Comparison of ENCODE assay signal across 8 cellular contexts in the genomic region with DNA sequence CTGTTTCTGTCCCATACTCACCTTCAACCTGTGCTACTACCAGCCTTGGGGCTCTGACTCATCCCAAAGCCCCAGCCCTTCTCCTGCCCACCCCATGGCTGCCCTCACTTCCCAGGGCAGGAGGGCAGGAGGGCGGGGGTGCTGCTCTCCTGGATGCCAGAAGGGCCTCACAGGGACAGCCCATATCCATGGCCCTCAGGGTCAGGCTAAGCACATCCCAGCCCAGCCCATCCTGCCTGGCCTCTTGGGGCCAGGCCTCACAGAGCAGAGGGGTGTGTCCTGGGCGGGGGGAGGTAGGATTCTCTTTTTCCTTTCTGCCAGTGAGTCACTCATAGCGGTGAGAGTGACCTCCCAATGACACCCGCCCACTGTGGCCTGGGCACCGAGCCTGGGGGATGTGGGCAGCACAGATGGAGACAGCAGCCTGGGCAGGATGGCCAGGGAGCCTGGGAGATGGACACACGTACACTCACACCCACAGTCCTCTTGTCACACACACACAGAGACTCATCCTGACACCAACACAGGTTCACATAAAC. TPM values are rescaled to one million over a fixed set of nuclear protein-coding genes. Genes with fewer than 3 reads are reported as not detected.
DNase-seq lines count a peak whose midpoint lies in the region; ATAC-seq and TF ChIP-seq lines count a peak whose summit lies in the region.

No MANE protein-coding gene starts in this region.

- peaks cover 72% of the 10 kb centered on the region for H3K4me1 Mint-ChIP-seq in activated CD4-positive, alpha-beta T cell treated with anti-CD3 and anti-CD28 coated beads, Interleukin-2, amount 10 ng/mL, durations not matched to agents 7 days and 5 days
- H3K4me1 Mint-ChIP-seq in activated T-helper 1 cell treated with anti-CD3 and anti-CD28 coated beads, Interleukin-12 subunit alpha, Interleukin-12 subunit beta, Interleukin-2, Interleukin-4 antibody, amounts not matched to agents 30 ng/mL and 10 ng/mL and 1 ng/mL, durations not matched to agents 14 hours and 24 hours and 36 hours (ENCODE audit: low read depth), result peaks cover 68% of the 10 kb centered on the region

- CTCF ChIA-PET in activated CD4-positive, alpha-beta T cell treated with anti-CD3 and anti-CD28 coated beads, Interleukin-2, amount 10 ng/mL, durations not matched to agents 7 days and 5 days (lab: Charles Lee), result interaction anchor here (1.0 to 1.7 kb wide), 6 partner anchors 10 to 54 kb away, joined by 3 to 6 read pairs (median 4); no protein-coding TSS in a partner anchor

- no peak for DNase-seq in activated CD4-positive, alpha-beta T cell treated with anti-CD3 and anti-CD28 coated beads, Interleukin-2, amount 10 ng/mL, durations not matched to agents 7 days and 5 days
- DNase-seq in activated CD4-positive, alpha-beta T cell treated with anti-CD3 and anti-CD28 coated beads for 4 hours, result no peak
- DNase-seq in activated T-helper 1 cell treated with anti-CD3 and anti-CD28 coated beads, Interleukin-12 subunit alpha, Interleukin-12 subunit beta, Interleukin-2, Interleukin-4 antibody, amounts not matched to agents 30 ng/mL and 10 ng/mL and 1 ng/mL, durations not matched to agents 14 hours and 24 hours and 36 hours (ENCODE audit: low spot score), result no peak
- DNase-seq in left cardiac atrium (peak; percentile 82), tibial artery (peak; percentile 71 to 86), NCI-H1694 treated with DMSO at 0.1 percent for 48 hours (lab: John Stamatoyannopoulos, UW) (no peak), KG1 (lab: John Stamatoyannopoulos, UW) (no peak)

- H3K36me3 Mint-ChIP-seq in activated CD4-positive, alpha-beta T cell treated with anti-CD3 and anti-CD28 coated beads, Interleukin-2, amount 10 ng/mL, durations not matched to agents 7 days and 5 days (ENCODE audit: low read depth), result peaks cover 10% of the 10 kb centered on the region
- peaks cover 12% of the 10 kb centered on the region for H3K36me3 Mint-ChIP-seq in activated T-helper 1 cell treated with anti-CD3 and anti-CD28 coated beads, Interleukin-12 subunit alpha, Interleukin-12 subunit beta, Interleukin-2, Interleukin-4 antibody, amounts not matched to agents 30 ng/mL and 10 ng/mL and 1 ng/mL, durations not matched to agents 14 hours and 24 hours and 36 hours (ENCODE audit: low read depth)

- H3K4me3 ChIP-seq in tibial artery, result peak overlapping the region in 1 of 2 donors; percentile 75

- H3K9me3 Mint-ChIP-seq in activated CD4-positive, alpha-beta T cell treated with anti-CD3 and anti-CD28 coated beads, Interleukin-2, amount 10 ng/mL, durations not matched to agents 7 days and 5 days, result no peaks in the 10 kb centered on the region
- H3K9me3 Mint-ChIP-seq in activated T-helper 1 cell treated with anti-CD3 and anti-CD28 coated beads, Interleukin-12 subunit alpha, Interleukin-12 subunit beta, Interleukin-2, Interleukin-4 antibody, amounts not matched to agents 30 ng/mL and 10 ng/mL and 1 ng/mL, durations not matched to agents 14 hours and 24 hours and 36 hours, result no peaks in the 10 kb centered on the region

- peak overlapping the region; percentile 76 for H3K4me3 Mint-ChIP-seq in activated CD4-positive, alpha-beta T cell treated with anti-CD3 and anti-CD28 coated beads, Interleukin-2, amount 10 ng/mL, durations not matched to agents 7 days and 5 days
- H3K4me3 Mint-ChIP-seq in activated T-helper 1 cell treated with anti-CD3 and anti-CD28 coated beads, Interleukin-12 subunit alpha, Interleukin-12 subunit beta, Interleukin-2, Interleukin-4 antibody, amounts not matched to agents 30 ng/mL and 10 ng/mL and 1 ng/mL, durations not matched to agents 14 hours and 24 hours and 36 hours, result peak overlapping the region; percentile 87

- peak in 1 of 2 donors; percentile 46 for ATAC-seq in left cardiac atrium
- no peak for ATAC-seq in HG03565 (IDR thresholded peaks at IDR 0.05; ENCODE audit: unreplicated experiment)

- H3K36me3 ChIP-seq in tibial artery, result peaks cover 0 to 34% (median 32%) of the 10 kb centered on the region in 3 donors

- no peaks in the 10 kb centered on the region for H3K27me3 ChIP-seq in tibial artery

- POLR2A ChIA-PET in activated CD4-positive, alpha-beta T cell treated with anti-CD3 and anti-CD28 coated beads, Interleukin-2, amount 10 ng/mL, durations not matched to agents 7 days and 5 days (lab: Charles Lee), result no interaction called here

- peaks cover 5 to 65% (median 61%) of the 10 kb centered on the region in 4 donors for H3K4me1 ChIP-seq in tibial artery

- no peaks in the 10 kb centered on the region for H3K9me3 ChIP-seq in tibial artery

- peak overlapping the region; percentile 84 for H3K27ac Mint-ChIP-seq in activated CD4-positive, alpha-beta T cell treated with anti-CD3 and anti-CD28 coated beads, Interleukin-2, amount 10 ng/mL, durations not matched to agents 7 days and 5 days
- peak overlapping the region; percentile 85 for H3K27ac Mint-ChIP-seq in activated T-helper 1 cell treated with anti-CD3 and anti-CD28 coated beads, Interleukin-12 subunit alpha, Interleukin-12 subunit beta, Interleukin-2, Interleukin-4 antibody, amounts not matched to agents 30 ng/mL and 10 ng/mL and 1 ng/mL, durations not matched to agents 14 hours and 24 hours and 36 hours

- no peak for TF ChIP-seq CTCF in tibial artery (IDR thresholded peaks at IDR 0.05)

- intact Hi-C loops in activated T-helper 1 cell treated with anti-CD3 and anti-CD28 coated beads, Interleukin-12 subunit alpha, Interleukin-12 subunit beta, Interleukin-2, Interleukin-4 antibody, amounts not matched to agents 30 ng/mL and 10 ng/mL and 1 ng/mL, durations not matched to agents 14 hours and 24 hours and 36 hours (cut with micrococcal nuclease), result no loop called here
- intact Hi-C loops in left cardiac atrium (cut with DNase I), result no loop called here
- intact Hi-C loops in tibial artery (cut with DNase I; ENCODE audit: low total_unique reads), result no loop called here

- no peaks in the 10 kb centered on the region for H3K27me3 Mint-ChIP-seq in activated CD4-positive, alpha-beta T cell treated with anti-CD3 and anti-CD28 coated beads, Interleukin-2, amount 10 ng/mL, durations not matched to agents 7 days and 5 days
- no peaks in the 10 kb centered on the region for H3K27me3 Mint-ChIP-seq in activated T-helper 1 cell treated with anti-CD3 and anti-CD28 coated beads, Interleukin-12 subunit alpha, Interleukin-12 subunit beta, Interleukin-2, Interleukin-4 antibody, amounts not matched to agents 30 ng/mL and 10 ng/mL and 1 ng/mL, durations not matched to agents 14 hours and 24 hours and 36 hours (ENCODE audit: insufficient read depth)

- H3K27ac ChIP-seq in tibial artery, result peak overlapping the region; percentile 96 to 98

RNA-seq across cellular contexts. Expression of a gene that starts 2.4 kb away (rescaled TPM):
- 10 to 100 TPM; 80.2 to 92.5 TPM for total RNA-seq in activated CD4-positive, alpha-beta T cell treated with anti-CD3 and anti-CD28 coated beads, Interleukin-2, amount 10 ng/mL, durations not matched to agents 7 days and 5 days
- total RNA-seq in activated T-helper 1 cell treated with anti-CD3 and anti-CD28 coated beads, Interleukin-12 subunit alpha, Interleukin-12 subunit beta, Interleukin-2, Interleukin-4 antibody, amounts not matched to agents 30 ng/mL and 10 ng/mL and 1 ng/mL, durations not matched to agents 14 hours and 24 hours and 36 hours, result 97.9 and 103 TPM in 2 replicates
- total RNA-seq in left cardiac atrium, result 10 to 100 TPM; 85.6 to 96.2 TPM

RNA-seq across cellular contexts. Expression of a gene that starts 14.5 kb away (rescaled TPM):
- total RNA-seq in activated CD4-positive, alpha-beta T cell treated with anti-CD3 and anti-CD28 coated beads, Interleukin-2, amount 10 ng/mL, durations not matched to agents 7 days and 5 days, result 10 to 100 TPM; 32.4 to 35.4 TPM
- 94.6 and 96.9 TPM in 2 replicates for total RNA-seq in activated T-helper 1 cell treated with anti-CD3 and anti-CD28 coated beads, Interleukin-12 subunit alpha, Interleukin-12 subunit beta, Interleukin-2, Interleukin-4 antibody, amounts not matched to agents 30 ng/mL and 10 ng/mL and 1 ng/mL, durations not matched to agents 14 hours and 24 hours and 36 hours
- 10 to 100 TPM; 24.6 to 35.0 TPM for total RNA-seq in left cardiac atrium

RNA-seq across cellular contexts. Expression of a gene that starts 16.6 kb away (rescaled TPM):
- total RNA-seq in activated CD4-positive, alpha-beta T cell treated with anti-CD3 and anti-CD28 coated beads, Interleukin-2, amount 10 ng/mL, durations not matched to agents 7 days and 5 days, result 10 to 100 TPM; 34.1 to 42.1 TPM
- total RNA-seq in activated T-helper 1 cell treated with anti-CD3 and anti-CD28 coated beads, Interleukin-12 subunit alpha, Interleukin-12 subunit beta, Interleukin-2, Interleukin-4 antibody, amounts not matched to agents 30 ng/mL and 10 ng/mL and 1 ng/mL, durations not matched to agents 14 hours and 24 hours and 36 hours, result 50.4 and 50.6 TPM in 2 replicates
- total RNA-seq in left cardiac atrium, result 10 to 100 TPM; 33.5 to 34.5 TPM

RNA-seq across cellular contexts. Expression of a gene that starts 20.1 kb away (rescaled TPM):
- total RNA-seq in activated CD4-positive, alpha-beta T cell treated with anti-CD3 and anti-CD28 coated beads, Interleukin-2, amount 10 ng/mL, durations not matched to agents 7 days and 5 days, result 10 to 100 TPM; 69.2 to 96.7 TPM
- total RNA-seq in activated T-helper 1 cell treated with anti-CD3 and anti-CD28 coated beads, Interleukin-12 subunit alpha, Interleukin-12 subunit beta, Interleukin-2, Interleukin-4 antibody, amounts not matched to agents 30 ng/mL and 10 ng/mL and 1 ng/mL, durations not matched to agents 14 hours and 24 hours and 36 hours, result 168 and 178 TPM in 2 replicates
- 10 to 100 TPM; 53.4 to 61.0 TPM for total RNA-seq in left cardiac atrium

RNA-seq across cellular contexts. Expression of a gene that starts 30.9 kb away (rescaled TPM):
- 10 to 100 TPM; 59.1 to 62.1 TPM for total RNA-seq in activated CD4-positive, alpha-beta T cell treated with anti-CD3 and anti-CD28 coated beads, Interleukin-2, amount 10 ng/mL, durations not matched to agents 7 days and 5 days
- total RNA-seq in activated T-helper 1 cell treated with anti-CD3 and anti-CD28 coated beads, Interleukin-12 subunit alpha, Interleukin-12 subunit beta, Interleukin-2, Interleukin-4 antibody, amounts not matched to agents 30 ng/mL and 10 ng/mL and 1 ng/mL, durations not matched to agents 14 hours and 24 hours and 36 hours, result 103 and 109 TPM in 2 replicates
- 10 to 100 TPM; 51.5 to 67.3 TPM for total RNA-seq in left cardiac atrium

Comparison
In these comparisons a context has a peak if more than half of its experiments do, and no peak if none do; other contexts are left out.
1. DNase-seq: peak in left cardiac atrium (single experiment) and tibial artery (2 of 2); none in activated CD4-positive, alpha-beta T cell treated with anti-CD3 and anti-CD28 coated beads, Interleukin-2, amount 10 ng/mL, durations not matched to agents 7 days and 5 days (single experiment), activated CD4-positive, alpha-beta T cell treated with anti-CD3 and anti-CD28 coated beads for 4 hours (0 of 2), activated T-helper 1 cell treated with anti-CD3 and anti-CD28 coated beads, Interleukin-12 subunit alpha, Interleukin-12 subunit beta, Interleukin-2, Interleukin-4 antibody, amounts not matched to agents 30 ng/mL and 10 ng/mL and 1 ng/mL, durations not matched to agents 14 hours and 24 hours and 36 hours (single experiment), NCI-H1694 treated with DMSO at 0.1 percent for 48 hours (single experiment) and KG1 (single experiment).